12 cellular contexts compared by ENCODE assay signal in the genomic region with DNA sequence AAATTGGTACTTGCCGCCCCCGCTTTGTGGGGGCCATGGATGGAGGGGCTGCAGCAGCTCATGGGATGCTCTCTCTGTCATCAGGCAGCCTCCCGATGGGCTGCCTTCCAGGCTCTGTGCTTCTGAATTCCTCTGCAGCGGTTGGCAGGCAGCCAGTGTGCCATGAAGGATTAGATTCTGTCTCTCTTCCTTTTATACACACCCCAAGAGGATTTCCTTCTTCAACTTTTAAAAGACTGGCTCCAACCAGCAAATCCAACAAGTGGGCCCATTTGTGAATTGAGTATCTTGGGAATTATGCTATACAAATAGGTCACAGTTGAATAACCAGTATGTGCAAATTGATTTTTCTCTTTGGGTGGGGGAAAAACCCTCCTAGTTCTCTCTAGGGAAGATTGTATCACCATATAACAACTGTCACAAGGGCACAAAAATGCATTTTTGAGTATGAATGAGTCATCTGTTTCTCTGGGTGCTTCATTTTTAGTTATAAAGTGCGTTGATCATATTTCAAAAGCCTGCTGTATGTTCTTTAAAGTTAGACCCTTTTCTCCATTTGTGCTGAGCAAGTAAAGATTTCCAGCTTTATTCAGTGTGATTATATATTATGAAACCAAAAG.
DNase-seq lines count a peak whose midpoint lies in the region; ATAC-seq and TF ChIP-seq lines count a peak whose summit lies in the region.
"Had no signal": no experiment of that assay in that cellular context is flagged by ENCODE, and none has a peak within 500 bp of the region (broad histone marks: within the 10 kb centered on the region; RNA-seq: fewer than 3 reads in every experiment).

No MANE protein-coding gene starts in this region.

- intact Hi-C loops in A673 (cut with micrococcal nuclease; ENCODE audit: unreplicated experiment) = loop anchor here (1.0 to 5.0 kb wide), 2 partner anchors 67 to 93 kb away; no protein-coding TSS in a partner anchor
- intact Hi-C loops in adrenal gland (cut with DNase I) = no loop called here

- H3K9me3 ChIP-seq in A673 (ENCODE audit: low read depth, low read length, poor library complexity, severe bottlenecking) (no peaks in the 10 kb centered on the region), HEK293 (ENCODE audit: control insufficient read depth, insufficient read depth, low read depth, low read length) (no peaks in the 10 kb centered on the region), adrenal gland (replicated peaks in 1 of 3) (no peaks in the 10 kb centered on the region), smooth muscle cell (replicated peaks; ENCODE audit: low read depth) (no peaks in the 10 kb centered on the region)
- H3K9me3 ChIP-seq: SJSA1 had no signal

- H3K9ac ChIP-seq in smooth muscle cell (ENCODE audit: low read depth) = no peak overlapping the region

- 41 to 53% (median 50%) methylated on average over 5 of the region's 5 CpGs for WGBS in adrenal gland, 4 donors
- WGBS in smooth muscle cell (ENCODE audit: low lambda C conversion rate) = 64% methylated on average over 5 of the region's 5 CpGs

- no peaks in the 10 kb centered on the region for H4K20me1 ChIP-seq in smooth muscle cell (ENCODE audit: low read depth)

- H3K4me1 ChIP-seq in A673 (ENCODE audit: insufficient read depth, low read length, poor library complexity, severe bottlenecking) (peaks cover 35% of the 10 kb centered on the region), HEK293 (ENCODE audit: control insufficient read depth, insufficient read depth, low read length) (peaks cover 3% of the 10 kb centered on the region; the same call in 1 of the 2 replicates), adrenal gland (replicated peaks in 1 of 2) (no peaks in the 10 kb centered on the region), smooth muscle cell (ENCODE audit: low read depth) (peaks cover 7% of the 10 kb centered on the region)

- no peaks in the 10 kb centered on the region for H3F3A ChIP-seq in smooth muscle cell (ENCODE audit: low read depth)

- BruUV-seq in A673 (replicated peaks; lab: Mats Ljungman, UMichigan) = no TSS peak

- TF ChIP-seq POLR2A in adrenal gland (IDR thresholded peaks at IDR 0.05) = no peak

- H3K27ac ChIP-seq in A673 (ENCODE audit: low read depth, low read length, poor library complexity, severe bottlenecking) (no peak overlapping the region), HEK293 (ENCODE audit: extremely low read depth, low read depth, low read length) (no peak overlapping the region), adrenal gland (no peak overlapping the region), smooth muscle cell (ENCODE audit: low read depth) (no peak overlapping the region)
- H3K27ac ChIP-seq: SJSA1 had no signal

- H3K79me2 ChIP-seq in smooth muscle cell (ENCODE audit: low read depth) = no peaks in the 10 kb centered on the region

- DNase-seq in A673 (ENCODE audit: low spot score) (peak; percentile 98), adrenal gland (peak in 6 of 7 donors; percentile 17 to 58 (median 52)), iris pigment epithelial cell (ENCODE audit: low read depth) (peak; percentile 70), cerebellar nuclear complex (lab: John Stamatoyannopoulos, UW) (no peak), smooth muscle cell (lab: John Stamatoyannopoulos, UW; ENCODE audit: unreplicated experiment) (no peak)
- no peak for DNase-seq in activated CD8-positive, alpha-beta memory T cell treated with anti-CD3 and anti-CD28 coated beads for 24 hours
- DNase-seq: activated CD8-positive, alpha-beta memory T cell treated with anti-CD3 and anti-CD28 coated beads, Interleukin-2, amount 10 ng/mL, durations not matched to agents 7 days and 5 days; islet precursor cell; stimulated activated naive B cell treated with anti-CD40 and anti-IgM and Interleukin-4, amounts not matched to agents 10 μg/mL and 1 μg/mL and 100 μg/mL, for 72 hours had no signal

- POLR2A ChIA-PET in A673 (lab: Charles Lee; ENCODE audit: low non-redundant PET) (interaction anchor here (0.6 kb wide), 1 partner anchor 267 kb away, joined by 3 read pairs; no protein-coding TSS in a partner anchor), HEK293 (lab: Yijun Ruan, JAX) (no interaction called here)

- CTCF ChIA-PET in A673 (lab: Charles Lee) = no interaction called here
- CTCF ChIA-PET in HEK293 (lab: Yijun Ruan, JAX) = no interaction called here

- H3K27me3 ChIP-seq in A673 (replicated peaks; ENCODE audit: insufficient read depth, low read depth, low read length, poor library complexity) (no peaks in the 10 kb centered on the region), adrenal gland (no peaks in the 10 kb centered on the region), smooth muscle cell (ENCODE audit: low read depth) (no peaks in the 10 kb centered on the region)
- H3K27me3 ChIP-seq: SJSA1 had no signal

- no peak for ATAC-seq in HG03457 (IDR thresholded peaks at IDR 0.05; ENCODE audit: unreplicated experiment)
- ATAC-seq: activated CD8-positive, alpha-beta memory T cell treated with anti-CD3 and anti-CD28 coated beads, Interleukin-2, amount 10 ng/mL, durations not matched to agents 7 days and 5 days; stimulated activated naive B cell treated with anti-CD40 and anti-IgM and Interleukin-4, amounts not matched to agents 10 μg/mL and 1 μg/mL and 100 μg/mL, for 72 hours had no signal

- TF ChIP-seq CTCF in A673 (conservative IDR thresholded peaks at IDR 0.05; ENCODE audit: low read depth, low read length) = no peak
- TF ChIP-seq CTCF in HEK293 (tag by site-specific recombination; IDR thresholded peaks at IDR 0.05) = no peak
- no peak for TF ChIP-seq CTCF in adrenal gland (IDR thresholded peaks at IDR 0.05)
- TF ChIP-seq CTCF in smooth muscle cell (IDR thresholded peaks at IDR 0.05; ENCODE audit: borderline replicate concordance, insufficient read depth, poor library complexity, severe bottlenecking) = no peak

- no peak overlapping the region for H2AFZ ChIP-seq in smooth muscle cell (ENCODE audit: low read depth)

- no peak overlapping the region for H3K4me2 ChIP-seq in smooth muscle cell

- H3K36me3 ChIP-seq in A673 (ENCODE audit: insufficient read depth, low read length, poor library complexity, severe bottlenecking) (no peaks in the 10 kb centered on the region), HEK293 (ENCODE audit: control insufficient read depth in 2 of 2, insufficient read depth in 1 of 2, low read length in 2 of 2) (no peaks in the 10 kb centered on the region), adrenal gland (replicated peaks in 1 of 2) (no peaks in the 10 kb centered on the region), smooth muscle cell (ENCODE audit: low read depth) (no peaks in the 10 kb centered on the region)
- H3K36me3 ChIP-seq: SJSA1 had no signal

- no peak overlapping the region for H3K4me3 ChIP-seq in A673 (ENCODE audit: low read depth, low read length, poor library complexity, severe bottlenecking)
- no peak overlapping the region for H3K4me3 ChIP-seq in HEK293 (ENCODE audit: low read depth, low read length)
- no peak overlapping the region for H3K4me3 ChIP-seq in adrenal gland
- no peak overlapping the region for H3K4me3 ChIP-seq in smooth muscle cell
- H3K4me3 ChIP-seq: SJSA1 had no signal

TF ChIP-seq in HEK293, 187 proteins besides CTCF, POLR2A, EP300 and RAD21 (continues in another document):
- TF ChIP-seq, protein P1, sequence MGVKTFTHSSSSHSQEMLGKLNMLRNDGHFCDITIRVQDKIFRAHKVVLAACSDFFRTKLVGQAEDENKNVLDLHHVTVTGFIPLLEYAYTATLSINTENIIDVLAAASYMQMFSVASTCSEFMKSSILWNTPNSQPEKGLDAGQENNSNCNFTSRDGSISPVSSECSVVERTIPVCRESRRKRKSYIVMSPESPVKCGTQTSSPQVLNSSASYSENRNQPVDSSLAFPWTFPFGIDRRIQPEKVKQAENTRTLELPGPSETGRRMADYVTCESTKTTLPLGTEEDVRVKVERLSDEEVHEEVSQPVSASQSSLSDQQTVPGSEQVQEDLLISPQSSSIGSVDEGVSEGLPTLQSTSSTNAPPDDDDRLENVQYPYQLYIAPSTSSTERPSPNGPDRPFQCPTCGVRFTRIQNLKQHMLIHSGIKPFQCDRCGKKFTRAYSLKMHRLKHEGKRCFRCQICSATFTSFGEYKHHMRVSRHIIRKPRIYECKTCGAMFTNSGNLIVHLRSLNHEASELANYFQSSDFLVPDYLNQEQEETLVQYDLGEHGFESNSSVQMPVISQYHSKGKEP (tag by site-specific recombination; IDR thresholded peaks at IDR 0.05) = 0 out of 2 replicates have a peak, but pooled peaks have one; percentile 25
- TF ChIP-seq, protein P2, sequence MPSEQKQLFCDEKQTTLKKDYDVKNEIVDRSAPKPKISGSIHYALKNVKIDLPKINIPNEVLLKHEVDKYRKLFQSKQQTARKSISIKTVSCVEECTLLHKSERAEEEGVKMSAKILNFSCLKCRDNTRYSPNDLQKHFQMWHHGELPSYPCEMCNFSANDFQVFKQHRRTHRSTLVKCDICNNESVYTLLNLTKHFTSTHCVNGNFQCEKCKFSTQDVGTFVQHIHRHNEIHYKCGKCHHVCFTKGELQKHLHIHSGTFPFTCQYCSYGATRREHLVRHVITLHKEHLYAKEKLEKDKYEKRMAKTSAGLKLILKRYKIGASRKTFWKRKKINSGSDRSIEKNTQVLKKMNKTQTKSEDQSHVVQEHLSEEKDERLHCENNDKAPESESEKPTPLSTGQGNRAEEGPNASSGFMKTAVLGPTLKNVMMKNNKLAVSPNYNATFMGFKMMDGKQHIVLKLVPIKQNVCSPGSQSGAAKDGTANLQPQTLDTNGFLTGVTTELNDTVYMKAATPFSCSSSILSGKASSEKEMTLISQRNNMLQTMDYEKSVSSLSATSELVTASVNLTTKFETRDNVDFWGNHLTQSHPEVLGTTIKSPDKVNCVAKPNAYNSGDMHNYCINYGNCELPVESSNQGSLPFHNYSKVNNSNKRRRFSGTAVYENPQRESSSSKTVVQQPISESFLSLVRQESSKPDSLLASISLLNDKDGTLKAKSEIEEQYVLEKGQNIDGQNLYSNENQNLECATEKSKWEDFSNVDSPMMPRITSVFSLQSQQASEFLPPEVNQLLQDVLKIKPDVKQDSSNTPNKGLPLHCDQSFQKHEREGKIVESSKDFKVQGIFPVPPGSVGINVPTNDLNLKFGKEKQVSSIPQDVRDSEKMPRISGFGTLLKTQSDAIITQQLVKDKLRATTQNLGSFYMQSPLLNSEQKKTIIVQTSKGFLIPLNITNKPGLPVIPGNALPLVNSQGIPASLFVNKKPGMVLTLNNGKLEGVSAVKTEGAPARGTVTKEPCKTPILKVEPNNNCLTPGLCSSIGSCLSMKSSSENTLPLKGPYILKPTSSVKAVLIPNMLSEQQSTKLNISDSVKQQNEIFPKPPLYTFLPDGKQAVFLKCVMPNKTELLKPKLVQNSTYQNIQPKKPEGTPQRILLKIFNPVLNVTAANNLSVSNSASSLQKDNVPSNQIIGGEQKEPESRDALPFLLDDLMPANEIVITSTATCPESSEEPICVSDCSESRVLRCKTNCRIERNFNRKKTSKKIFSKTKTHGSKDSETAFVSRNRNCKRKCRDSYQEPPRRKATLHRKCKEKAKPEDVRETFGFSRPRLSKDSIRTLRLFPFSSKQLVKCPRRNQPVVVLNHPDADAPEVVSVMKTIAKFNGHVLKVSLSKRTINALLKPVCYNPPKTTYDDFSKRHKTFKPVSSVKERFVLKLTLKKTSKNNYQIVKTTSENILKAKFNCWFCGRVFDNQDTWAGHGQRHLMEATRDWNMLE (tag by site-specific recombination; conservative IDR thresholded peaks at IDR 0.05; ENCODE audit: low read depth) = no peak
- TF ChIP-seq ZNF610 (tag by site-specific recombination; IDR thresholded peaks at IDR 0.05; ENCODE audit: borderline replicate concordance) = no peak
- TF ChIP-seq ZFP37 (tag by site-specific recombination; IDR thresholded peaks at IDR 0.05) = no peak

Comparison
In these comparisons a context has a peak if more than half of its experiments do, and no peak if none do; other contexts are left out.
1. DNase-seq: peak in A673 (single experiment), adrenal gland (6 of 7) and iris pigment epithelial cell (single experiment); none in cerebellar nuclear complex (0 of 2), smooth muscle cell (single experiment) and activated CD8-positive, alpha-beta memory T cell treated with anti-CD3 and anti-CD28 coated beads for 24 hours (single experiment).